ENCODE assay signal across 8 cellular contexts in the genomic region with DNA sequence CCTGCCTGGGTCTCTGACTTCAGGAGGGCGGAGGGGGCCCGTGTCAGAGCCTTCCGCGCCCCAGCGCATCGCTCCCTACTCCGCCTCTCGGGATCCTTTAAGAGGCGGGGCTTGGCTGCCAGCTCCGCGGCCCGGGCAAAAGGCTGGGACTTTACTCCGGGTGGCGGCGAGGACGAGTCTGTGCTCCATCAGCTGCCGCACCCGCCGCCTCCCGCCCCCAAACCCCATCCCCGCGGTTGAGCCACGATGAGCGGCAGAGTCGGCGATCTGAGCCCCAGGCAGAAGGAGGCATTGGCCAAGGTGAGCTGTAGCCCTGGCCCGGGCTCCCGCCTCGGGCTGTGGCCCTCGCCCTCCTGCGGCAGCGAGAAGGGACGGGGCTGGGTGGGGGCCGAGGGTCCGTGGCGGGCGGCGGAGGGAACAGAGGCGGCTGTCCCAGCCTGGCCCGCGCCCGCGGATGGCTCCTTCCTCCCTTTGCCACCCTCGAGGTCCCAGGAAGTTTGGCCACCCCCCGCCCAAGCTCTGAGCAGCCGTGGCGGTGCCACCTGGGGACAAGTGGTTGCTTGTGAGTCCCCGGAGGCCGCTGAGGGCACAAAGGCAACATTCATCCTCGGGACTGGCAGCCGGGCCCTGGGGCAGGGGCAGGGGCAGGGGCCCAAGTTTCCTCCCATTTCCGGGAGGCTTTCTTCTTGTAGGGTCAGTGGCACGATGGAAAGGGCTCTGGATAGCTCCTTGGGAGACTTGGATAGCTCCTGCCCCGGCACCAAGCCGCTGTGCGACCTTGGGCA. TPM values are rescaled to one million over a fixed set of nuclear protein-coding genes. Genes with fewer than 3 reads are reported as not detected.
DNase-seq lines count a peak whose midpoint lies in the region; ATAC-seq and TF ChIP-seq lines count a peak whose summit lies in the region.

A gene (plus strand): TSS at position 148 of the 785 bp plus-strand sequence. CDS start 99 bp downstream, at position 247.

- H3K4me1 ChIP-seq in PC-3 (ENCODE audit: insufficient read depth, low read length), result peaks cover 8% of the 10 kb centered on the region
- peaks cover 20 to 64% (median 24%) of the 10 kb centered on the region in 3 donors for H3K4me1 ChIP-seq in esophagus squamous epithelium
- H3K4me1 ChIP-seq in muscle layer of duodenum (ENCODE audit: control insufficient read depth in 1 of 2, insufficient read depth in 2 of 2, low read length in 2 of 2), result peaks cover 3 to 15% of the 10 kb centered on the region in 2 donors

- peak within 1 kb of the TSS; percentile 87 for H3K4me3 ChIP-seq in PC-3 (ENCODE audit: low read length)
- H3K4me3 ChIP-seq in esophagus squamous epithelium, result peak within 1 kb of the TSS; percentile 61 to 89 (median 72)
- H3K4me3 ChIP-seq in muscle layer of duodenum (ENCODE audit: low read depth in 1 of 2, low read length in 2 of 2), result peak within 1 kb of the TSS; percentile 62 to 64

- BruUV-seq in PC-3 (replicated peaks; lab: Mats Ljungman, UMichigan), result TSS peak; percentile 42

- H3K36me3 ChIP-seq in PC-3 (ENCODE audit: low read depth, low read length), result no peaks in the 10 kb centered on the region
- peaks cover 0 to 15% (median 0%) of the 10 kb centered on the region in 3 donors for H3K36me3 ChIP-seq in esophagus squamous epithelium
- no peaks in the 10 kb centered on the region for H3K36me3 ChIP-seq in muscle layer of duodenum (ENCODE audit: control insufficient read depth in 1 of 2, insufficient read depth in 2 of 2, low read length in 2 of 2)

- H3K36me3 Mint-ChIP-seq in stimulated activated effector memory CD8-positive, alpha-beta T cell treated with anti-CD3 and anti-CD28 coated beads, Interleukin-12 subunit alpha, Interleukin-12 subunit beta, amount 100 ng/mL, for 72 hours, result peaks cover 18% of the 10 kb centered on the region

- no peaks in the 10 kb centered on the region for H3K9me3 ChIP-seq in PC-3 (ENCODE audit: low read length)
- no peaks in the 10 kb centered on the region for H3K9me3 ChIP-seq in esophagus squamous epithelium
- H3K9me3 ChIP-seq in muscle layer of duodenum (ENCODE audit: control insufficient read depth in 1 of 2, low read length in 2 of 2), result no peaks in the 10 kb centered on the region

- H3K4me1 Mint-ChIP-seq in stimulated activated effector memory CD8-positive, alpha-beta T cell treated with anti-CD3 and anti-CD28 coated beads, Interleukin-12 subunit alpha, Interleukin-12 subunit beta, amount 100 ng/mL, for 72 hours, result peaks cover 24% of the 10 kb centered on the region

- H3K4me2 ChIP-seq in PC-3 (ENCODE audit: low read length), result peak within 1 kb of the TSS; percentile 97

- POLR2A ChIA-PET in PC-3 (lab: Charles Lee; ENCODE audit: unreplicated experiment), result interaction anchor here (0.5 to 1.3 kb wide), 3 partner anchors 15 to 1341 kb away, joined by 4 to 5 read pairs (median 5); no protein-coding TSS in a partner anchor

- H3F3A ChIP-seq in PC-3 (ENCODE audit: low read length, unreplicated experiment), result no peaks in the 10 kb centered on the region

- H3K27ac Mint-ChIP-seq in stimulated activated effector memory CD8-positive, alpha-beta T cell treated with anti-CD3 and anti-CD28 coated beads, Interleukin-12 subunit alpha, Interleukin-12 subunit beta, amount 100 ng/mL, for 72 hours, result peak within 1 kb of the TSS; percentile 90

- H3K9me2 ChIP-seq in PC-3 (replicated peaks; ENCODE audit: low read length), result no peaks in the 10 kb centered on the region

- no peaks in the 10 kb centered on the region for H3K9me3 Mint-ChIP-seq in stimulated activated effector memory CD8-positive, alpha-beta T cell treated with anti-CD3 and anti-CD28 coated beads, Interleukin-12 subunit alpha, Interleukin-12 subunit beta, amount 100 ng/mL, for 72 hours

- H2AFZ ChIP-seq in PC-3 (ENCODE audit: low read length), result peak within 1 kb of the TSS; percentile 58

- H3K27me3 ChIP-seq in PC-3 (ENCODE audit: low read length), result no peaks in the 10 kb centered on the region
- peaks cover 0 to 25% (median 0%) of the 10 kb centered on the region in 4 donors for H3K27me3 ChIP-seq in esophagus squamous epithelium
- peaks cover 7% of the 10 kb centered on the region for H3K27me3 ChIP-seq in muscle layer of duodenum (ENCODE audit: low read depth, low read length)

- peak within 1 kb of the TSS; percentile 70 for H3K9ac ChIP-seq in PC-3 (ENCODE audit: low read length)

- TF ChIP-seq CTCF in PC-3 (conservative IDR thresholded peaks at IDR 0.05; ENCODE audit: low read depth, low read length) (no peak), esophagus squamous epithelium (IDR thresholded peaks at IDR 0.05) (no peak)

- peak in 2 of 4 donors; percentile 31 to 59 for TF ChIP-seq POLR2A in esophagus squamous epithelium (IDR thresholded peaks at IDR 0.05)

- H4K20me1 ChIP-seq in PC-3 (ENCODE audit: low read length), result peaks cover 6% of the 10 kb centered on the region; the same call in 1 of the 2 replicates

- no CpG with 5 or more reads among the region's 56 CpGs for WGBS in esophagus squamous epithelium, 2 donors

- H3K27ac ChIP-seq in PC-3 (ENCODE audit: low read length), result no peak within 1 kb of the TSS
- H3K27ac ChIP-seq in esophagus squamous epithelium, result peak within 1 kb of the TSS; percentile 71 to 85 (median 84)
- H3K27ac ChIP-seq in muscle layer of duodenum (ENCODE audit: low read length), result peak within 1 kb of the TSS; percentile 14

- CTCF ChIA-PET in PC-3 (lab: Charles Lee), result interaction anchor here (1.0 to 1.4 kb wide), 2 partner anchors 27 to 109 kb away, joined by 3 to 5 read pairs; no protein-coding TSS in a partner anchor

- ATAC-seq in PC-3, result peak; percentile 88
- ATAC-seq in stimulated activated effector memory CD8-positive, alpha-beta T cell treated with anti-CD3 and anti-CD28 coated beads, Interleukin-12 subunit alpha, Interleukin-12 subunit beta, amount 100 ng/mL, for 72 hours, result peak; percentile 83

- intact Hi-C loops in PC-3 (cut with micrococcal nuclease) (no loop called here), esophagus squamous epithelium (cut with DNase I) (no loop called here)

- peak within 1 kb of the TSS; percentile 81 for H3K4me3 Mint-ChIP-seq in stimulated activated effector memory CD8-positive, alpha-beta T cell treated with anti-CD3 and anti-CD28 coated beads, Interleukin-12 subunit alpha, Interleukin-12 subunit beta, amount 100 ng/mL, for 72 hours

- H3K79me2 ChIP-seq in PC-3 (ENCODE audit: low read length), result peaks cover 25% of the 10 kb centered on the region

- DNase-seq in NCI-H1694 treated with DMSO at 0.1 percent for 48 hours (lab: John Stamatoyannopoulos, UW), result peak; percentile 32
- no peak for DNase-seq in NCI-H1694 (lab: John Stamatoyannopoulos, UW)
- peak; percentile 58 for DNase-seq in PC-3
- peak; percentile 13 to 36 for DNase-seq in activated T-helper 1 cell treated with anti-CD3 and anti-CD28 coated beads, Interleukin-2, amount 50 U/mL, for 16 hours (ENCODE audit: low read depth in 1 of 2, low spot score in 1 of 2)
- no peak for DNase-seq in esophagus squamous epithelium (lab: John Stamatoyannopoulos, UW)
- peak; percentile 21 to 70 for DNase-seq in stimulated activated effector memory CD8-positive, alpha-beta T cell treated with anti-CD3 and anti-CD28 coated beads, Interleukin-12 subunit alpha, Interleukin-12 subunit beta, amount 100 ng/mL, for 72 hours (ENCODE audit: low spot score in 2 of 2)
- DNase-seq in SIG-M5 (lab: John Stamatoyannopoulos, UW), result no peak

RNA-seq across cellular contexts. Expression of the gene that starts here (rescaled TPM):
- total RNA-seq in PC-3 (2014; rRNA removed) (9.7 and 16.8 TPM in 2 replicates), esophagus squamous epithelium (10 to 100 TPM; 16.6 to 45.4 (median 28.2) TPM)

Comparison
In these comparisons a context has a peak if more than half of its experiments do, and no peak if none do; other contexts are left out.
1. DNase-seq: peak in NCI-H1694 treated with DMSO at 0.1 percent for 48 hours (single experiment), PC-3 (single experiment), activated T-helper 1 cell treated with anti-CD3 and anti-CD28 coated beads, Interleukin-2, amount 50 U/mL, for 16 hours (2 of 2) and stimulated activated effector memory CD8-positive, alpha-beta T cell treated with anti-CD3 and anti-CD28 coated beads, Interleukin-12 subunit alpha, Interleukin-12 subunit beta, amount 100 ng/mL, for 72 hours (2 of 2); none in NCI-H1694 (single experiment), esophagus squamous epithelium (single experiment) and SIG-M5 (single experiment).
2. Peak in every context shown above with its lines, with median percentiles within 50 percentile points of each other: H3K4me3 ChIP-seq.